8 cellular contexts compared by ENCODE assay signal in genomic region chr9:76576344-76576743, GRCh38.
DNase-seq lines count a peak whose midpoint lies in the region; ATAC-seq and TF ChIP-seq lines count a peak whose summit lies in the region.

No MANE protein-coding gene starts in this region.

- ATAC-seq in GM18511 (IDR thresholded peaks at IDR 0.05; ENCODE audit: unreplicated experiment) (peak; percentile 77), HG02763 (IDR thresholded peaks at IDR 0.05; ENCODE audit: unreplicated experiment) (peak; percentile 71), natural killer cell (peak; percentile 79 to 90 (median 84)), HG02970 (IDR thresholded peaks at IDR 0.05; ENCODE audit: low FRiP score, unreplicated experiment) (no peak)

- no peaks in the 10 kb centered on the region for H3K27me3 ChIP-seq in uterus

- peaks cover 22% of the 10 kb centered on the region for H3K27me3 Mint-ChIP-seq in activated naive CD8-positive, alpha-beta T cell
- H3K27me3 Mint-ChIP-seq in natural killer cell (ENCODE audit: low read depth in 2 of 2) = no peaks in the 10 kb centered on the region

- H3K27ac Mint-ChIP-seq in activated naive CD8-positive, alpha-beta T cell = peak overlapping the region; percentile 71
- peak overlapping the region; percentile 79 to 94 for H3K27ac Mint-ChIP-seq in natural killer cell

- TF ChIP-seq CTCF in natural killer cell (IDR thresholded peaks at IDR 0.05) = no peak
- TF ChIP-seq CTCF in uterus (IDR thresholded peaks at IDR 0.05) = no peak

- DNase-seq in OCI-M1 (lab: John Stamatoyannopoulos, UW) (peak; percentile 84), natural killer cell (peak; percentile 76), NCI-H2107 treated with DMSO at 0.1 percent for 48 hours (lab: John Stamatoyannopoulos, UW; ENCODE audit: unreplicated experiment) (no peak), uterus (no peak)

- no peak overlapping the region for H3K4me3 Mint-ChIP-seq in activated naive CD8-positive, alpha-beta T cell
- peak overlapping the region; percentile 88 for H3K4me3 Mint-ChIP-seq in natural killer cell

- intact Hi-C loops in natural killer cell (cut with micrococcal nuclease) (loop anchor here (1.0 to 5.0 kb wide), 5 partner anchors 36 to 1614 kb away; partner anchors contain the start of genes GCNT1 and RFK), uterus (cut with DNase I; ENCODE audit: low total_unique reads) (no loop called here)

- H3K4me1 Mint-ChIP-seq in activated naive CD8-positive, alpha-beta T cell (ENCODE audit: low read depth) = peaks cover 19% of the 10 kb centered on the region
- peaks cover 59 to 62% of the 10 kb centered on the region in 2 donors for H3K4me1 Mint-ChIP-seq in natural killer cell

- TF ChIP-seq POLR2A in uterus (IDR thresholded peaks at IDR 0.05) = no peak

- H3K9me3 Mint-ChIP-seq in activated naive CD8-positive, alpha-beta T cell (ENCODE audit: low read depth) = no peaks in the 10 kb centered on the region
- no peaks in the 10 kb centered on the region for H3K9me3 Mint-ChIP-seq in natural killer cell

- no peak overlapping the region for H3K4me3 ChIP-seq in uterus

- H3K9me3 ChIP-seq in uterus = no peaks in the 10 kb centered on the region

- no peaks in the 10 kb centered on the region for H3K36me3 ChIP-seq in uterus

- H3K36me3 Mint-ChIP-seq in activated naive CD8-positive, alpha-beta T cell = peaks cover 3% of the 10 kb centered on the region
- H3K36me3 Mint-ChIP-seq in natural killer cell = no peaks in the 10 kb centered on the region

- no peaks in the 10 kb centered on the region for H3K4me1 ChIP-seq in uterus

- H3K27ac ChIP-seq in uterus = no peak overlapping the region

Comparison
In these comparisons a context has a peak if more than half of its experiments do, and no peak if none do; other contexts are left out.
1. DNase-seq: peak in OCI-M1 (single experiment) and natural killer cell (single experiment); none in NCI-H2107 treated with DMSO at 0.1 percent for 48 hours (single experiment) and uterus (0 of 2).